In the genomic region with DNA sequence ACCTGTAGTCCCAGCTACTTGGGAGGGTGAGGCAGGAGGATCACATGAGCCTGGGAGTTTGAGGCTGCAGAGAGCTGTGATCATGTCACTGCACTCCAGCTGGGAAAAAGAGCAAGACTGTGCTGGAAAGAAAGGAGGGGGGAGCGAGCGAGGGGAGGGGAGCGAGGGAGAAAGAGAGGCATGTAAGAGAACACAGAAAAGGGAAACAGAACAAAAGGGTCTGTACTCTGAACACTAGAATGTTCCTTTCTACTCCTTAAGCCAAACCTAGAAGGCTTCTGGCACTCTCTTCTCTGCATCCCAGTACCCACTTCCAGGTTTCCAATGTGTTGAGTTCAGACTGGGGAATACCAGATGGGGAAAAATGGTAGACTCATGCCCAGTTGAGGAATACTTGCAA, we compare ENCODE assay signal across 21 cellular contexts. TPM values are rescaled to one million over a fixed set of nuclear protein-coding genes. Genes with fewer than 3 reads are reported as not detected.
DNase-seq lines count a peak whose midpoint lies in the region; ATAC-seq lines count a peak whose summit lies in the region.
"Had no signal": no experiment of that assay in that cellular context is flagged by ENCODE, and none has a peak within 500 bp of the region (broad histone marks: within the 10 kb centered on the region; RNA-seq: fewer than 3 reads in every experiment).

No MANE protein-coding gene starts in this region.

- no peaks in the 10 kb centered on the region for H3K9me3 Mint-ChIP-seq in CD4-positive, CD25-positive, alpha-beta regulatory T cell
- H3K9me3 Mint-ChIP-seq in CD8-positive, alpha-beta memory T cell = no peaks in the 10 kb centered on the region
- no peaks in the 10 kb centered on the region for H3K9me3 Mint-ChIP-seq in activated naive CD8-positive, alpha-beta T cell (ENCODE audit: low read depth)
- H3K9me3 Mint-ChIP-seq: brain, naive B cell had no signal

- H3K36me3 ChIP-seq in CD4-positive, CD25-positive, alpha-beta regulatory T cell (ENCODE audit: control insufficient read depth, insufficient read depth, low read length) = peaks cover 23% of the 10 kb centered on the region
- peaks cover 6% of the 10 kb centered on the region for H3K36me3 ChIP-seq in CD8-positive, alpha-beta memory T cell (ENCODE audit: insufficient read depth, low read length)
- H3K36me3 ChIP-seq: esophagus muscularis mucosa, HAP-1, SJSA1, upper lobe of right lung had no signal

- POLR2A ChIA-PET in CD8-positive, alpha-beta memory T cell (lab: Charles Lee) = interaction anchor here (0.9 to 1.5 kb wide), 4 partner anchors 27 to 86 kb away, joined by 3 to 4 read pairs (median 4); no protein-coding TSS in a partner anchor

- no peaks in the 10 kb centered on the region for H3K27me3 ChIP-seq in CD4-positive, CD25-positive, alpha-beta regulatory T cell (ENCODE audit: control insufficient read depth, insufficient read depth, low read length)
- H3K27me3 ChIP-seq in CD8-positive, alpha-beta memory T cell (ENCODE audit: insufficient read depth, low read length, poor library complexity, severe bottlenecking) = no peaks in the 10 kb centered on the region
- H3K27me3 ChIP-seq: esophagus muscularis mucosa, SJSA1, upper lobe of right lung had no signal

- H3K36me3 Mint-ChIP-seq in CD4-positive, CD25-positive, alpha-beta regulatory T cell = peaks cover 38% of the 10 kb centered on the region
- H3K36me3 Mint-ChIP-seq in CD8-positive, alpha-beta memory T cell = peaks cover 0 to 73% (median 14%) of the 10 kb centered on the region in 3 donors
- peaks cover 31% of the 10 kb centered on the region for H3K36me3 Mint-ChIP-seq in activated naive CD8-positive, alpha-beta T cell
- H3K36me3 Mint-ChIP-seq: brain, naive B cell had no signal

- H3K4me1 ChIP-seq in CD4-positive, CD25-positive, alpha-beta regulatory T cell (ENCODE audit: control insufficient read depth, insufficient read depth, low read length, poor library complexity, severe bottlenecking) = peaks cover 99% of the 10 kb centered on the region
- H3K4me1 ChIP-seq in CD8-positive, alpha-beta memory T cell (ENCODE audit: insufficient read depth, low read length) = peaks cover 99% of the 10 kb centered on the region
- H3K4me1 ChIP-seq: HAP-1, upper lobe of right lung had no signal

- DNase-seq in CD4-positive, CD25-positive, alpha-beta regulatory T cell = no peak
- no peak for DNase-seq in CD8-positive, alpha-beta memory T cell
- DNase-seq in midbrain (lab: John Stamatoyannopoulos, UW) = peak; percentile 30
- DNase-seq in T-helper 9 cell = no peak
- no peak for DNase-seq in NK-92 (lab: John Stamatoyannopoulos, UW; ENCODE audit: unreplicated experiment)
- no peak for DNase-seq in mucosa of gallbladder (ENCODE audit: low spot score)
- DNase-seq: activated CD8-positive, alpha-beta memory T cell treated with anti-CD3 and anti-CD28 coated beads for 24 hours; C1 segment of cervical spinal cord; KG1; naive B cell; NCI-H1092; NCI-H2107; NCI-H526 treated with DMSO at 0.1 percent for 48 hours; PC-3; upper lobe of right lung had no signal

- H3K9me3 ChIP-seq in CD4-positive, CD25-positive, alpha-beta regulatory T cell (ENCODE audit: control insufficient read depth in 2 of 2, low read length in 2 of 2) = no peaks in the 10 kb centered on the region
- H3K9me3 ChIP-seq in CD8-positive, alpha-beta memory T cell (ENCODE audit: low read length) = no peaks in the 10 kb centered on the region
- H3K9me3 ChIP-seq: esophagus muscularis mucosa, HAP-1, SJSA1, upper lobe of right lung had no signal

- ATAC-seq in CD4-positive, CD25-positive, alpha-beta regulatory T cell (ENCODE audit: low read depth in 2 of 2) = no peak
- no peak for ATAC-seq in GM18517 (IDR thresholded peaks at IDR 0.05; ENCODE audit: unreplicated experiment)
- ATAC-seq: PC-3, upper lobe of right lung had no signal

- H3K4me3 Mint-ChIP-seq in CD4-positive, CD25-positive, alpha-beta regulatory T cell = peak overlapping the region; percentile 83 to 93 (median 88)
- peak overlapping the region; percentile 29 to 86 (median 73) for H3K4me3 Mint-ChIP-seq in CD8-positive, alpha-beta memory T cell
- H3K4me3 Mint-ChIP-seq in activated naive CD8-positive, alpha-beta T cell = peak overlapping the region; percentile 83

- peaks cover 38 to 98% (median 82%) of the 10 kb centered on the region in 4 donors for H3K4me1 Mint-ChIP-seq in CD4-positive, CD25-positive, alpha-beta regulatory T cell
- H3K4me1 Mint-ChIP-seq in CD8-positive, alpha-beta memory T cell = peaks cover 94 to 98% (median 97%) of the 10 kb centered on the region in 3 donors
- H3K4me1 Mint-ChIP-seq in activated naive CD8-positive, alpha-beta T cell (ENCODE audit: low read depth) = peaks cover 94% of the 10 kb centered on the region

- H3K27me3 Mint-ChIP-seq in CD4-positive, CD25-positive, alpha-beta regulatory T cell = no peaks in the 10 kb centered on the region
- H3K27me3 Mint-ChIP-seq in CD8-positive, alpha-beta memory T cell = peaks cover 0 to 4% of the 10 kb centered on the region in 2 donors
- no peaks in the 10 kb centered on the region for H3K27me3 Mint-ChIP-seq in activated naive CD8-positive, alpha-beta T cell
- H3K27me3 Mint-ChIP-seq: naive B cell had no signal

- H3K27ac Mint-ChIP-seq in CD4-positive, CD25-positive, alpha-beta regulatory T cell = peak overlapping the region; percentile 87 to 99 (median 96)
- H3K27ac Mint-ChIP-seq in CD8-positive, alpha-beta memory T cell = peak overlapping the region; percentile 83 to 96 (median 93)
- peak overlapping the region; percentile 100 for H3K27ac Mint-ChIP-seq in activated naive CD8-positive, alpha-beta T cell

- H3K27ac ChIP-seq in CD4-positive, CD25-positive, alpha-beta regulatory T cell (ENCODE audit: insufficient read depth, low read length, poor library complexity, severe bottlenecking) = peak overlapping the region; percentile 87
- H3K27ac ChIP-seq in CD8-positive, alpha-beta memory T cell (ENCODE audit: low read depth, low read length) = no peak overlapping the region
- H3K27ac ChIP-seq: esophagus muscularis mucosa, SJSA1, upper lobe of right lung had no signal

- peak overlapping the region; percentile 48 for H3K4me3 ChIP-seq in CD4-positive, CD25-positive, alpha-beta regulatory T cell (ENCODE audit: low read depth, low read length)
- no peak overlapping the region for H3K4me3 ChIP-seq in CD8-positive, alpha-beta memory T cell (ENCODE audit: low read length)
- H3K4me3 ChIP-seq: esophagus muscularis mucosa, HAP-1, SJSA1, upper lobe of right lung had no signal

- CTCF ChIA-PET in CD8-positive, alpha-beta memory T cell (lab: Charles Lee) = interaction anchor here (0.8 to 2.4 kb wide), 9 partner anchors 9 to 88 kb away, joined by 3 to 12 read pairs (median 4); no protein-coding TSS in a partner anchor

RNA-seq across cellular contexts. Expression of gene SEMA4D, which starts 35.1 kb away (rescaled TPM):
- total RNA-seq in CD4-positive, CD25-positive, alpha-beta regulatory T cell = 480 TPM
- 100 to 1,000 TPM in 1 of 4 donors, 10 to 100 TPM in 3; 67.5 to 108 (median 90.2) TPM for polyA plus RNA-seq in CD4-positive, CD25-positive, alpha-beta regulatory T cell
- 100 to 1,000 TPM; 238 to 243 TPM for total RNA-seq in CD8-positive, alpha-beta memory T cell
- polyA plus RNA-seq in CD8-positive, alpha-beta memory T cell = 227 TPM
- 66.2 TPM for total RNA-seq in mucosa of gallbladder
